Comparison of ENCODE assay signal across 11 cellular contexts in genomic region chr4:15451181-15451865, GRCh38. TPM values are rescaled to one million over a fixed set of nuclear protein-coding genes. Genes with fewer than 3 reads are reported as not detected.
A peak's percentile ranks its signal among the peaks of the same experiment; 100 is the strongest.
DNase-seq lines count a peak whose midpoint lies in the region; ATAC-seq and TF ChIP-seq lines count a peak whose summit lies in the region.
"Had no signal": no experiment of that assay in that cellular context is flagged by ENCODE, and none has a peak within 500 bp of the region (broad histone marks: within the 10 kb centered on the region; RNA-seq: fewer than 3 reads in every experiment).

No MANE protein-coding gene starts in this region.

- H3K36me3 Mint-ChIP-seq in immature natural killer cell = no peaks in the 10 kb centered on the region

- H3K27me3 ChIP-seq in skeletal muscle satellite cell (ENCODE audit: control insufficient read depth, insufficient read depth, low read length) (no peaks in the 10 kb centered on the region), ovary (no peaks in the 10 kb centered on the region)

- no peaks in the 10 kb centered on the region for H3K9me3 ChIP-seq in skeletal muscle satellite cell (replicated peaks; ENCODE audit: low read length)
- no peaks in the 10 kb centered on the region for H3K9me3 ChIP-seq in ovary

- WGBS in ovary, 3 donors = 13 to 32% (median 14%) methylated on average over 1 of the region's 1 CpG

- peak overlapping the region; percentile 20 for H3K9ac ChIP-seq in skeletal muscle satellite cell (ENCODE audit: low read depth, low read length)

- H3K4me3 Mint-ChIP-seq in immature natural killer cell = no peak overlapping the region

- TF ChIP-seq POLR2A in ovary (IDR thresholded peaks at IDR 0.05) = no peak

- H3K4me1 Mint-ChIP-seq in immature natural killer cell = no peaks in the 10 kb centered on the region

- H3K4me3 ChIP-seq in fibroblast of villous mesenchyme (ENCODE audit: low read depth, low read length) = no peak overlapping the region
- peak overlapping the region; percentile 4 for H3K4me3 ChIP-seq in skeletal muscle satellite cell (ENCODE audit: low read length)
- no peak overlapping the region for H3K4me3 ChIP-seq in ovary

- H3K27ac ChIP-seq in ovary = no peak overlapping the region

- no peaks in the 10 kb centered on the region for H3K36me3 ChIP-seq in skeletal muscle satellite cell (ENCODE audit: insufficient read depth, low read length)
- no peaks in the 10 kb centered on the region for H3K36me3 ChIP-seq in ovary

- no peaks in the 10 kb centered on the region for H3K9me3 Mint-ChIP-seq in immature natural killer cell

- peak overlapping the region; percentile 56 for H3K4me2 ChIP-seq in skeletal muscle satellite cell (ENCODE audit: low read length)

- DNase-seq in HCEC 1CT (peak; percentile 57), fibroblast of villous mesenchyme (ENCODE audit: low read depth) (peak; percentile 66), ovary (no peak), NCI-H1092 (lab: John Stamatoyannopoulos, UW) (no peak), immature natural killer cell (no peak), retina (no peak)
- DNase-seq: DMS153, kidney had no signal

- TF ChIP-seq EP300 in ovary (IDR thresholded peaks at IDR 0.05) = no peak

- no peak overlapping the region for H3K27ac Mint-ChIP-seq in immature natural killer cell

- H3K4me1 ChIP-seq in skeletal muscle satellite cell (ENCODE audit: control insufficient read depth, insufficient read depth, low read length) (peaks cover 35% of the 10 kb centered on the region), ovary (ENCODE audit: insufficient read depth) (peaks cover 11% of the 10 kb centered on the region)

- ATAC-seq in SK-N-SH treated with all-trans-retinoic acid at 6 μM for 48 hours = peak; percentile 13

- TF ChIP-seq CTCF in fibroblast of villous mesenchyme (IDR thresholded peaks at IDR 0.05; ENCODE audit: insufficient read depth, low read depth, low read length) (no peak), ovary (IDR thresholded peaks at IDR 0.05) (no peak)

- intact Hi-C loops in ovary (cut with DNase I) = loop anchor here in 1 of 4 donors (10.0 kb wide), 1 partner anchor 447 kb away; the partner anchor contains the start of gene CPEB2

- peaks cover 2 to 4% (median 3%) of the 10 kb centered on the region in 3 donors for H3K27me3 Mint-ChIP-seq in immature natural killer cell (ENCODE audit: low read depth in 3 of 3)

TF ChIP-seq in SK-N-SH treated with all-trans-retinoic acid at 6 μM for 48 hours, 23 proteins besides CTCF, POLR2A, EP300 and RAD21:
- TF ChIP-seq PATZ1 (CRISPR knock-in tag; IDR thresholded peaks at IDR 0.05; ENCODE audit: borderline replicate concordance) (no peak), ZC3H10 (CRISPR knock-in tag; IDR thresholded peaks at IDR 0.05) (no peak), ARNTL (CRISPR knock-in tag; IDR thresholded peaks at IDR 0.05; ENCODE audit: borderline replicate concordance, low read depth) (no peak), ZNF565 (CRISPR knock-in tag; conservative IDR thresholded peaks at IDR 0.05; ENCODE audit: low read depth) (no peak), ISL1 (CRISPR knock-in tag; IDR thresholded peaks at IDR 0.05) (no peak), CREB5 (CRISPR knock-in tag; IDR thresholded peaks at IDR 0.05; ENCODE audit: low read depth) (no peak), PPARA (CRISPR knock-in tag; IDR thresholded peaks at IDR 0.05; ENCODE audit: borderline replicate concordance) (no peak), CSDC2 (CRISPR knock-in tag; IDR thresholded peaks at IDR 0.05) (no peak), ZFP30 (CRISPR knock-in tag; IDR thresholded peaks at IDR 0.05) (no peak), BACH2 (CRISPR knock-in tag; IDR thresholded peaks at IDR 0.05; ENCODE audit: borderline replicate concordance) (no peak), POU6F1 (CRISPR knock-in tag; IDR thresholded peaks at IDR 0.05; ENCODE audit: borderline replicate concordance, low read depth) (no peak)

RNA-seq across cellular contexts. Expression of gene CC2D2A, which starts 18.4 kb away (rescaled TPM):
- total RNA-seq in fibroblast of villous mesenchyme = 23.7 and 26.7 TPM in 2 replicates
- total RNA-seq in skeletal muscle satellite cell (2012; rRNA removed) = 11.8 and 17.0 TPM in 2 replicates
- 10 to 100 TPM; 10.6 to 53.9 (median 17.5) TPM for total RNA-seq in ovary
- 10 to 100 TPM in 1 of 2 donors, 1 to 10 TPM in 1; 9.4 to 38.9 TPM for polyA plus RNA-seq in ovary
- polyA plus RNA-seq in immature natural killer cell = under 1 TPM; 0.29 to 0.75 (median 0.64) TPM
- total RNA-seq: activated CD8-positive, alpha-beta memory T cell treated with anti-CD3 and anti-CD28 coated beads for 36 hours had no signal

RNA-seq across cellular contexts. Expression of gene C1QTNF7, which starts 23.5 kb away (rescaled TPM):
- total RNA-seq in fibroblast of villous mesenchyme (1.7 and 1.9 TPM in 2 replicates), ovary (10 to 100 TPM in 4 of 7 donors, 1 to 10 TPM in 3; 5.9 to 20.1 (median 14.1) TPM)
- not detected in 2 replicates for total RNA-seq in skeletal muscle satellite cell (2012; rRNA removed)
- polyA plus RNA-seq in ovary (10 to 100 TPM in 1 of 2 donors, 1 to 10 TPM in 1; 8.6 to 23.6 TPM), immature natural killer cell (not detected)

Comparison
In these comparisons a context has a peak if more than half of its experiments do, and no peak if none do; other contexts are left out.
1. DNase-seq: peak in HCEC 1CT (single experiment) and fibroblast of villous mesenchyme (single experiment); none in ovary (0 of 5), NCI-H1092 (single experiment), immature natural killer cell (0 of 3) and retina (single experiment).